ENCODE assay signal across 14 cellular contexts in genomic region chr12:113327000-113327399, GRCh38. TPM values are rescaled to one million over a fixed set of nuclear protein-coding genes. Genes with fewer than 3 reads are reported as not detected.
DNase-seq lines count a peak whose midpoint lies in the region; ATAC-seq and TF ChIP-seq lines count a peak whose summit lies in the region.
"Had no signal": no experiment of that assay in that cellular context is flagged by ENCODE, and none has a peak within 500 bp of the region (broad histone marks: within the 10 kb centered on the region; RNA-seq: fewer than 3 reads in every experiment).

No MANE protein-coding gene starts in this region.

- peaks cover 0 to 26% of the 10 kb centered on the region in 2 donors for H3K4me1 ChIP-seq in right atrium auricular region

- ATAC-seq in stimulated activated effector memory CD8-positive, alpha-beta T cell treated with anti-CD3 and anti-CD28 coated beads, Interleukin-12 subunit alpha, Interleukin-12 subunit beta, amount 100 ng/mL, for 72 hours, result no peak
- no peak for ATAC-seq in GM19035 (IDR thresholded peaks at IDR 0.05; ENCODE audit: unreplicated experiment)
- ATAC-seq: esophagus mucosa, Panc1 had no signal

- H3K4me3 ChIP-seq in astrocyte of the spinal cord (ENCODE audit: low read depth, low read length) (no peak overlapping the region), right atrium auricular region (no peak overlapping the region)
- H3K4me3 ChIP-seq: stomach had no signal

- H3K36me3 Mint-ChIP-seq in HFFc6 (ENCODE audit: low read depth), result peaks cover 8% of the 10 kb centered on the region; the same call in 1 of the 2 replicates
- H3K36me3 Mint-ChIP-seq in stimulated activated effector memory CD8-positive, alpha-beta T cell treated with anti-CD3 and anti-CD28 coated beads, Interleukin-12 subunit alpha, Interleukin-12 subunit beta, amount 100 ng/mL, for 72 hours, result peaks cover 39% of the 10 kb centered on the region

- H3K27ac ChIP-seq in right atrium auricular region, result peak overlapping the region; percentile 37 to 55

- DNase-seq in HFFc6 (no peak), astrocyte of the spinal cord (ENCODE audit: low read depth, low spot score) (no peak), right atrium auricular region (ENCODE audit: low spot score) (no peak), SKM-1 (lab: John Stamatoyannopoulos, UW; ENCODE audit: unreplicated experiment) (no peak), activated T-cell treated with anti-CD3 and anti-CD28 coated beads for 4 hours (no peak)
- no peak for DNase-seq in stimulated activated effector memory CD8-positive, alpha-beta T cell treated with anti-CD3 and anti-CD28 coated beads, Interleukin-12 subunit alpha, Interleukin-12 subunit beta, amount 100 ng/mL, for 72 hours (ENCODE audit: low spot score in 2 of 2)
- DNase-seq: activated CD4-positive, alpha-beta T cell treated with anti-CD3 and anti-CD28 coated beads, Interleukin-2, amount 10 ng/mL, durations not matched to agents 7 days and 5 days; activated effector memory CD4-positive, alpha-beta T cell treated with Interleukin-2 at 50 U/mL for 16 hours; CD8-positive, alpha-beta memory T cell; stomach had no signal

- no peaks in the 10 kb centered on the region for H3K9me3 Mint-ChIP-seq in HFFc6
- H3K9me3 Mint-ChIP-seq in stimulated activated effector memory CD8-positive, alpha-beta T cell treated with anti-CD3 and anti-CD28 coated beads, Interleukin-12 subunit alpha, Interleukin-12 subunit beta, amount 100 ng/mL, for 72 hours, result no peaks in the 10 kb centered on the region
- H3K9me3 Mint-ChIP-seq: activated CD4-positive, alpha-beta T cell treated with anti-CD3 and anti-CD28 coated beads, Interleukin-2, amount 10 ng/mL, durations not matched to agents 7 days and 5 days; CD8-positive, alpha-beta memory T cell; central memory CD8-positive, alpha-beta T cell had no signal

- TF ChIP-seq CTCF in HFFc6 (IDR thresholded peaks at IDR 0.05) (peak; percentile 17; the same call in 1 of the 2 replicates), astrocyte of the spinal cord (IDR thresholded peaks at IDR 0.05; ENCODE audit: low read depth, low read length) (peak; percentile 9), right atrium auricular region (IDR thresholded peaks at IDR 0.05) (peak in 1 of 2 donors; percentile 37)

- peaks cover 3% of the 10 kb centered on the region; the same call in 1 of the 2 replicates for H3K27me3 Mint-ChIP-seq in HFFc6 (ENCODE audit: insufficient read depth)
- H3K27me3 Mint-ChIP-seq: activated CD4-positive, alpha-beta T cell treated with anti-CD3 and anti-CD28 coated beads, Interleukin-2, amount 10 ng/mL, durations not matched to agents 7 days and 5 days; CD8-positive, alpha-beta memory T cell; central memory CD8-positive, alpha-beta T cell had no signal

- H3K4me1 Mint-ChIP-seq in HFFc6 (ENCODE audit: low read depth), result peaks cover 32% of the 10 kb centered on the region
- H3K4me1 Mint-ChIP-seq in stimulated activated effector memory CD8-positive, alpha-beta T cell treated with anti-CD3 and anti-CD28 coated beads, Interleukin-12 subunit alpha, Interleukin-12 subunit beta, amount 100 ng/mL, for 72 hours, result peaks cover 32% of the 10 kb centered on the region

- in situ Hi-C loops in astrocyte of the spinal cord (cut with HindIII; ENCODE audit: low sequenced_read_pairs), result no loop called here

- H3K36me3 ChIP-seq in right atrium auricular region, result peaks cover 14% of the 10 kb centered on the region

- H3K27ac Mint-ChIP-seq in HFFc6, result no peak overlapping the region
- peak overlapping the region; percentile 45 for H3K27ac Mint-ChIP-seq in stimulated activated effector memory CD8-positive, alpha-beta T cell treated with anti-CD3 and anti-CD28 coated beads, Interleukin-12 subunit alpha, Interleukin-12 subunit beta, amount 100 ng/mL, for 72 hours
- H3K27ac Mint-ChIP-seq: activated CD4-positive, alpha-beta T cell treated with anti-CD3 and anti-CD28 coated beads, Interleukin-2, amount 10 ng/mL, durations not matched to agents 7 days and 5 days had no signal

- no peaks in the 10 kb centered on the region for H3K27me3 ChIP-seq in right atrium auricular region
- H3K27me3 ChIP-seq: stomach had no signal

- H3K9me3 ChIP-seq in right atrium auricular region, result no peaks in the 10 kb centered on the region
- H3K9me3 ChIP-seq: stomach had no signal

- H3K4me3 Mint-ChIP-seq in HFFc6, result no peak overlapping the region
- no peak overlapping the region for H3K4me3 Mint-ChIP-seq in stimulated activated effector memory CD8-positive, alpha-beta T cell treated with anti-CD3 and anti-CD28 coated beads, Interleukin-12 subunit alpha, Interleukin-12 subunit beta, amount 100 ng/mL, for 72 hours
- H3K4me3 Mint-ChIP-seq: activated CD4-positive, alpha-beta T cell treated with anti-CD3 and anti-CD28 coated beads, Interleukin-2, amount 10 ng/mL, durations not matched to agents 7 days and 5 days; CD8-positive, alpha-beta memory T cell; central memory CD8-positive, alpha-beta T cell had no signal

RNA-seq across cellular contexts. Expression of gene SLC8B1, which starts 7.9 kb away (rescaled TPM):
- 1 to 10 TPM; 5.8 to 6.7 (median 6.3) TPM for total RNA-seq in HFFc6 (2021; fragmentation: NEBNext Ultra II Directional; extraction: Animal tissue kit (Norgen Biotek cat#: 25700))
- 10 to 100 TPM; 17.1 to 18.8 TPM for total RNA-seq in right atrium auricular region

RNA-seq across cellular contexts. Expression of gene PLBD2, which starts 31.4 kb away (rescaled TPM):
- 10 to 100 TPM; 49.8 to 64.3 (median 54.6) TPM for total RNA-seq in HFFc6 (2021; fragmentation: NEBNext Ultra II Directional; extraction: Animal tissue kit (Norgen Biotek cat#: 25700))
- 10 to 100 TPM; 38.2 to 43.0 TPM for total RNA-seq in right atrium auricular region
